ENCODE assay signal across 8 cellular contexts in the genomic region with DNA sequence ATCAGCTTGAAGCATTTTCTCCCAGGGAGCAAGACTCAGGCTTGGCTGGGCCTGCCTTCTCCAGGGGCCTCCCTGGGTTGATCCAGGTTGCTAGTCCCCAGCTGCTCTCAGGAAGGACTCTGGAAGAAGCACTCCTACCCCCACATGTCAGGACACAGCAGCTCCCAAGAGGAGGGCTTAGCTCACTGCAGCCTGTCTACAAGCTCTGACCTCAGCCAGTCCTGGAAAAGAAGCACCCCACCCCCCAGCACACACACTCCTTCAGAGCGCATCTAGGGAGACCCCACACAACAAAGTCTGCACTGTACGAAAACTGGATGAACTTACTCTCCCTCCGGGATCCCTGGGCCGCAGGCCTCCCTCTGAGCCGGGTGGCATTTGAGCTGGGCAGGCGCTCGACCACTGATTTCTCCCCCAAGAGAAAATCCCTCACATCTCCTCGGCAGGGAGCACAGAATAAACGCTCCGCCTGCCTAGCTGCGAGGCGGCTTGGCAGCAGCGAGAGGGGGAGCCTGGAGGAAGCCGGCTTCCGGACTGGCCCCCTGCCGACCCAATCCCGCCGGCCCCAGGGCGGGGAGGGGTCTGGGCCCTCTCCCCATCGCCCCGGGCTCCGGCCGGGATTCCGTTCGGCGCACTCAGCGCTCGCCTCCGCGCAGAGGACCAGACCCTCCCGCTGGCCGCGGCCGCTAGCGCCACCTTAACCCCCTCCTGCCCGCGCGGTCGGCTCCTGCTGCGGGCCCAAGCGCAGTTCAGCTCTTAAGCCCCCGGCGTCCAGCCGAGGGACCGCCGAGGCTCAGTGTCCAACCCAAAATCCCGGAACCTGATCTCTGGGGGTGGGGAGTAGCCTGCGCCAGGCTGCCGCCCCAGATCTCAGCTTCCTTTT. TPM values are rescaled to one million over a fixed set of nuclear protein-coding genes. Genes with fewer than 3 reads are reported as not detected.
A peak's percentile ranks its signal among the peaks of the same experiment; 100 is the strongest.
DNase-seq lines count a peak whose midpoint lies in the region; ATAC-seq and TF ChIP-seq lines count a peak whose summit lies in the region.

TSS of gene KCNA2 (minus strand) at position 458 of the 883 bp plus-strand sequence. CDS start 1,576 bp downstream, outside the sequence.

- TF ChIP-seq RAD21 in neural cell (conservative IDR thresholded peaks at IDR 0.05) = no peak

- H3K4me1 ChIP-seq in A673 (ENCODE audit: insufficient read depth, low read length, poor library complexity, severe bottlenecking) (peaks cover 69% of the 10 kb centered on the region), gastroesophageal sphincter (peaks cover 0 to 38% (median 0%) of the 10 kb centered on the region in 3 donors)

- peak within 1 kb of the TSS; percentile 85 for H3K4me3 Mint-ChIP-seq in activated B cell treated with CpG ODN at 0.5 μM for 24 hours

- H3K27me3 Mint-ChIP-seq in activated B cell treated with CpG ODN at 0.5 μM for 24 hours = peaks cover 55% of the 10 kb centered on the region

- peak within 1 kb of the TSS; percentile 96 for H3K27ac ChIP-seq in A673 (ENCODE audit: low read depth, low read length, poor library complexity, severe bottlenecking)
- H3K27ac ChIP-seq in gastroesophageal sphincter = peak within 1 kb of the TSS; percentile 1 to 83 (median 76)
- peak within 1 kb of the TSS; percentile 45 for H3K27ac ChIP-seq in neural cell (ENCODE audit: low read length)

- H3K9me3 Mint-ChIP-seq in activated B cell treated with CpG ODN at 0.5 μM for 24 hours = no peaks in the 10 kb centered on the region

- no peak for TF ChIP-seq EP300 in gastroesophageal sphincter (IDR thresholded peaks at IDR 0.05)
- TF ChIP-seq EP300 in neural cell (conservative IDR thresholded peaks at IDR 0.05; ENCODE audit: poor library complexity, severe bottlenecking) = no peak

- peak within 1 kb of the TSS; percentile 65 for H2AFZ ChIP-seq in neural cell (ENCODE audit: low read depth, low read length)

- ATAC-seq in activated B cell treated with CpG ODN at 0.5 μM for 24 hours (ENCODE audit: low read depth) (peak; percentile 57), gastroesophageal sphincter (peak; percentile 67), HG03469 (IDR thresholded peaks at IDR 0.05; ENCODE audit: unreplicated experiment) (no peak), HG02884 (IDR thresholded peaks at IDR 0.05; ENCODE audit: unreplicated experiment) (no peak)

- no peaks in the 10 kb centered on the region for H4K20me1 ChIP-seq in neural cell (ENCODE audit: insufficient read depth)

- intact Hi-C loops in A673 (cut with micrococcal nuclease; ENCODE audit: unreplicated experiment) (no loop called here), activated B cell treated with CpG ODN at 0.5 μM for 24 hours (cut with micrococcal nuclease) (no loop called here)

- H3K4me1 Mint-ChIP-seq in activated B cell treated with CpG ODN at 0.5 μM for 24 hours = peaks cover 16% of the 10 kb centered on the region

- peak within 1 kb of the TSS; percentile 79 for H3K9ac ChIP-seq in neural cell (ENCODE audit: low read length)

- no peaks in the 10 kb centered on the region for H3K36me3 Mint-ChIP-seq in activated B cell treated with CpG ODN at 0.5 μM for 24 hours (ENCODE audit: low read depth)

- POLR2A ChIA-PET in A673 (lab: Charles Lee; ENCODE audit: low non-redundant PET) (no interaction called here), activated B cell treated with CpG ODN at 0.5 μM for 24 hours (lab: Charles Lee) (interaction anchor here (0.6 to 1.8 kb wide), 2 partner anchors 14 to 36 kb away, joined by 4 read pairs; no protein-coding TSS in a partner anchor)

- DNase-seq in A673 (ENCODE audit: low spot score) (peak; percentile 83), GM20000 (ENCODE audit: low spot score) (peak; percentile 43), activated B cell treated with CpG ODN at 0.5 μM for 24 hours (peak; percentile 35), GDM1 (lab: John Stamatoyannopoulos, UW) (no peak)

- BruUV-seq in A673 (replicated peaks; lab: Mats Ljungman, UMichigan) = TSS peak; percentile 24

- no peaks in the 10 kb centered on the region for H3F3A ChIP-seq in neural cell (ENCODE audit: insufficient read depth, low read length, poor library complexity, severe bottlenecking)

- H3K36me3 ChIP-seq in A673 (ENCODE audit: insufficient read depth, low read length, poor library complexity, severe bottlenecking) (peaks cover 30% of the 10 kb centered on the region), gastroesophageal sphincter (peaks cover 0 to 13% of the 10 kb centered on the region in 2 donors), neural cell (ENCODE audit: insufficient read depth, low read length) (no peaks in the 10 kb centered on the region)

- H3K9me3 ChIP-seq in A673 (ENCODE audit: low read depth, low read length, poor library complexity, severe bottlenecking) (no peaks in the 10 kb centered on the region), gastroesophageal sphincter (no peaks in the 10 kb centered on the region), neural cell (ENCODE audit: low read length) (no peaks in the 10 kb centered on the region)

- TF ChIP-seq CTCF in A673 (conservative IDR thresholded peaks at IDR 0.05; ENCODE audit: low read depth, low read length) (no peak), GM20000 (IDR thresholded peaks at IDR 0.05; ENCODE audit: extremely low read depth, missing control alignments) (no peak), activated B cell treated with CpG ODN at 0.5 μM for 24 hours (IDR thresholded peaks at IDR 0.05) (no peak), gastroesophageal sphincter (IDR thresholded peaks at IDR 0.05) (peak in 2 of 4 experiments; percentile 13 to 21), neural cell (IDR thresholded peaks at IDR 0.05; ENCODE audit: poor library complexity, severe bottlenecking) (no peak)

- H3K27ac Mint-ChIP-seq in activated B cell treated with CpG ODN at 0.5 μM for 24 hours = no peak within 1 kb of the TSS

- CTCF ChIA-PET in A673 (lab: Charles Lee) = interaction anchor here (0.6 to 2.5 kb wide), 2 partner anchors 8 to 13 kb away, joined by 5 to 8 read pairs; no protein-coding TSS in a partner anchor
- CTCF ChIA-PET in activated B cell treated with CpG ODN at 0.5 μM for 24 hours (lab: Charles Lee) = interaction anchor here (0.9 to 2.9 kb wide), 4 partner anchors 14 to 223 kb away, joined by 3 to 17 read pairs (median 4); no protein-coding TSS in a partner anchor

- H3K79me2 ChIP-seq in neural cell (replicated peaks; ENCODE audit: insufficient read depth, low read length) = no peaks in the 10 kb centered on the region

- peak within 1 kb of the TSS; percentile 96 for H3K4me2 ChIP-seq in neural cell (ENCODE audit: low read length)

- H3K4me3 ChIP-seq in A673 (ENCODE audit: low read depth, low read length, poor library complexity, severe bottlenecking) (peak within 1 kb of the TSS; percentile 80), gastroesophageal sphincter (peak within 1 kb of the TSS; percentile 54 to 74), neural cell (ENCODE audit: low read length) (peak within 1 kb of the TSS; percentile 87)

- WGBS in gastroesophageal sphincter (ENCODE audit: low coverage in 1 of 2), 2 donors = 8% methylated on average over 2 of the region's 49 CpGs; no CpG with 5 or more reads in 1 of the 2 donors

- TF ChIP-seq POLR2A in gastroesophageal sphincter (IDR thresholded peaks at IDR 0.05) = peak; percentile 39 to 54

- H3K9me2 ChIP-seq in neural cell (ENCODE audit: insufficient read depth, low read length) = no peaks in the 10 kb centered on the region

- H3K27me3 ChIP-seq in A673 (replicated peaks; ENCODE audit: insufficient read depth, low read depth, low read length, poor library complexity) = no peaks in the 10 kb centered on the region
- peaks cover 68% of the 10 kb centered on the region for H3K27me3 ChIP-seq in gastroesophageal sphincter
- peaks cover 46% of the 10 kb centered on the region for H3K27me3 ChIP-seq in neural cell (ENCODE audit: insufficient read depth, low read depth, low read length)

TF ChIP-seq in neural cell, 6 proteins besides CTCF, POLR2A, EP300 and RAD21:
- TF ChIP-seq POLR2AphosphoS5 (IDR thresholded peaks at IDR 0.05) (peak; percentile 4), TAF1 (IDR thresholded peaks at IDR 0.05; ENCODE audit: low read depth) (no peak), SMC3 (conservative IDR thresholded peaks at IDR 0.05; ENCODE audit: poor library complexity) (no peak), MXI1 (conservative IDR thresholded peaks at IDR 0.05; ENCODE audit: poor library complexity, severe bottlenecking) (peak; percentile 8), EZH2 (IDR thresholded peaks at IDR 0.05; ENCODE audit: borderline replicate concordance, insufficient read depth, low read length, poor library complexity, severe bottlenecking) (no peak)
- TF ChIP-seq, protein P1, sequence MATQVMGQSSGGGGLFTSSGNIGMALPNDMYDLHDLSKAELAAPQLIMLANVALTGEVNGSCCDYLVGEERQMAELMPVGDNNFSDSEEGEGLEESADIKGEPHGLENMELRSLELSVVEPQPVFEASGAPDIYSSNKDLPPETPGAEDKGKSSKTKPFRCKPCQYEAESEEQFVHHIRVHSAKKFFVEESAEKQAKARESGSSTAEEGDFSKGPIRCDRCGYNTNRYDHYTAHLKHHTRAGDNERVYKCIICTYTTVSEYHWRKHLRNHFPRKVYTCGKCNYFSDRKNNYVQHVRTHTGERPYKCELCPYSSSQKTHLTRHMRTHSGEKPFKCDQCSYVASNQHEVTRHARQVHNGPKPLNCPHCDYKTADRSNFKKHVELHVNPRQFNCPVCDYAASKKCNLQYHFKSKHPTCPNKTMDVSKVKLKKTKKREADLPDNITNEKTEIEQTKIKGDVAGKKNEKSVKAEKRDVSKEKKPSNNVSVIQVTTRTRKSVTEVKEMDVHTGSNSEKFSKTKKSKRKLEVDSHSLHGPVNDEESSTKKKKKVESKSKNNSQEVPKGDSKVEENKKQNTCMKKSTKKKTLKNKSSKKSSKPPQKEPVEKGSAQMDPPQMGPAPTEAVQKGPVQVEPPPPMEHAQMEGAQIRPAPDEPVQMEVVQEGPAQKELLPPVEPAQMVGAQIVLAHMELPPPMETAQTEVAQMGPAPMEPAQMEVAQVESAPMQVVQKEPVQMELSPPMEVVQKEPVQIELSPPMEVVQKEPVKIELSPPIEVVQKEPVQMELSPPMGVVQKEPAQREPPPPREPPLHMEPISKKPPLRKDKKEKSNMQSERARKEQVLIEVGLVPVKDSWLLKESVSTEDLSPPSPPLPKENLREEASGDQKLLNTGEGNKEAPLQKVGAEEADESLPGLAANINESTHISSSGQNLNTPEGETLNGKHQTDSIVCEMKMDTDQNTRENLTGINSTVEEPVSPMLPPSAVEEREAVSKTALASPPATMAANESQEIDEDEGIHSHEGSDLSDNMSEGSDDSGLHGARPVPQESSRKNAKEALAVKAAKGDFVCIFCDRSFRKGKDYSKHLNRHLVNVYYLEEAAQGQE (IDR thresholded peaks at IDR 0.05; ENCODE audit: borderline replicate concordance) = no peak

RNA-seq across cellular contexts. Expression of gene KCNA2, which starts in this region (rescaled TPM):
- total RNA-seq in A673 (2021) (34.2 and 46.6 TPM in 2 replicates), activated B cell treated with CpG ODN at 0.5 μM for 24 hours (0.12 and 0.13 TPM in 2 replicates), gastroesophageal sphincter (10 to 100 TPM in 1 of 4 donors, 1 to 10 TPM in 3; 2.8 to 16.8 (median 4.6) TPM)
- 3.4 and 4.0 TPM in 2 replicates for polyA plus RNA-seq in neural cell
- 7.3 and 8.7 TPM in 2 replicates for polyA minus RNA-seq in neural cell

Comparison
In these comparisons a context has a peak if more than half of its experiments do, and no peak if none do; other contexts are left out.
1. Peak in DNase-seq and ATAC-seq in activated B cell treated with CpG ODN at 0.5 μM for 24 hours; RNA of the gene not detected or under 1 TPM.
2. H3K27ac ChIP-seq: peak in every context shown above with its lines; median percentile 96 in A673; 76 in gastroesophageal sphincter; 45 in neural cell.